20 cellular contexts compared by ENCODE assay signal in the genomic region with DNA sequence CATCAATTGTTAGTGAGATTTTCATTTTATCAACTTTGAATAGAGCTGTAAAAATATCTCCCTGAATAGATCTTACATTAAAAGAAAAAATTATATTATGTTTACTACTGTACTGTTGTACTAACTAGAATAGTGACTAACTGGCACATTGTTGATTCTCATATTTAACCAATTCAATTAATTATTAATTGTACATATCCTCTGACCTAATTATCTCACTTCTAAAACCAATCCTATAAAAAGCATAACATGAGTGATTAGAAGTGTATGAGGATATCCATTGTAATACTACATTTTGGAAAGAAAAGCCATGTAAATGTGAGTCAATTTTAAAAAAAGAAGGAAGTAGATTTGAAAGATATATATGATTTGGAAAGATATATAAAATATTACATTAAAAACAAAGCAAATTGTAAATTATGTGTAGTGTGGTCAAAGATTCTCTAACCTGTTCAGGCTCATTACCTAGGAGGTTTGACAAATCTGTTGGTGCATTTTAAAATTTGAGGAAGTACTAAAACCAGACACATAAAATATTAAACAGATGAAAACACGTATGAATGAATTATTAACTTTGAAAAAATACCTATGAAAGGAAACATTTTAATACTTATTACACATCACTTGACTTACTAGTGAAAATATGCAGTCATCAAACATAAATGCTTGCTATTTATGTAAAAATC.
DNase-seq lines count a peak whose midpoint lies in the region; ATAC-seq lines count a peak whose summit lies in the region.
"Had no signal": no experiment of that assay in that cellular context is flagged by ENCODE, and none has a peak within 500 bp of the region (broad histone marks: within the 10 kb centered on the region; RNA-seq: fewer than 3 reads in every experiment).

No MANE protein-coding gene starts in this region.

- intact Hi-C loops in posterior cingulate gyrus (cut with DNase I): no loop called here

- DNase-seq in renal cortical epithelial cell (ENCODE audit: low read depth) (peak; percentile 19), DMS153 (lab: John Stamatoyannopoulos, UW) (no peak), DMS 273 treated with DMSO at 0.1 percent for 48 hours (lab: John Stamatoyannopoulos, UW) (no peak), posterior cingulate gyrus (no peak)
- DNase-seq: CD4-positive, alpha-beta memory T cell; DMS79; H7; HFFc6; KG1; MV-4-11; NCI-H1694 treated with DMSO at 0.1 percent for 48 hours; NCI-H2107; NCI-H510A; NCI-H82; SHP77; SK-N-SH had no signal

- peak; percentile 75 for ATAC-seq in GM18861 (IDR thresholded peaks at IDR 0.05; ENCODE audit: unreplicated experiment)
- peak; percentile 39 for ATAC-seq in HG02938 (IDR thresholded peaks at IDR 0.05; ENCODE audit: unreplicated experiment)
- ATAC-seq in HG03460 (IDR thresholded peaks at IDR 0.05; ENCODE audit: unreplicated experiment): peak; percentile 66
- ATAC-seq: A549 had no signal
